Comparison of ENCODE assay signal across 8 cellular contexts in genomic region chr6:161373905-161374451, GRCh38.
DNase-seq lines count a peak whose midpoint lies in the region; ATAC-seq, FAIRE-seq and TF ChIP-seq lines count a peak whose summit lies in the region.

No MANE protein-coding gene starts in this region.

- H3K36me3 ChIP-seq in HEK293 (ENCODE audit: control insufficient read depth in 2 of 2, insufficient read depth in 1 of 2, low read length in 2 of 2) = no peaks in the 10 kb centered on the region

- DNase-seq in NCI-H226 = peak; percentile 21
- DNase-seq in activated CD4-positive, alpha-beta T cell treated with anti-CD3 and anti-CD28 coated beads, Interleukin-2, amount 50 U/mL, for 1 hour = peak; percentile 58
- peak; percentile 81 for DNase-seq in ecto neural progenitor cell (ENCODE audit: low spot score)
- peak; percentile 85 for DNase-seq in medulla oblongata (ENCODE audit: extremely low spot score)
- DNase-seq in stimulated activated CD8-positive, alpha-beta memory T cell treated with anti-CD3 and anti-CD28 coated beads, Interleukin-15, amount 100 ng/mL, for 4 hours (ENCODE audit: low read depth in 2 of 2) = peak; percentile 6 to 27

- H3K27ac ChIP-seq in HEK293 (ENCODE audit: extremely low read depth, low read depth, low read length) = no peak overlapping the region

- CTCF ChIA-PET in HEK293 (lab: Yijun Ruan, JAX) = interaction anchor here (0.5 to 11.3 kb wide), 50 partner anchors 10 to 1326 kb away, joined by 3 to 261 read pairs (median 4); no protein-coding TSS in a partner anchor

- H3K4me3 ChIP-seq in HEK293 (ENCODE audit: low read depth, low read length) = no peak overlapping the region

- POLR2A ChIA-PET in HEK293 (lab: Yijun Ruan, JAX) = no interaction called here

- ATAC-seq in HG02973 (IDR thresholded peaks at IDR 0.05; ENCODE audit: unreplicated experiment) = no peak

- H3K9me3 ChIP-seq in HEK293 (ENCODE audit: control insufficient read depth, insufficient read depth, low read depth, low read length) = no peaks in the 10 kb centered on the region

- peak; percentile 91 for TF ChIP-seq CTCF in HEK293 (tag by site-specific recombination; IDR thresholded peaks at IDR 0.05)

- no peaks in the 10 kb centered on the region for H3K4me1 ChIP-seq in HEK293 (ENCODE audit: control insufficient read depth, insufficient read depth, low read length)

- peak; percentile 31 for FAIRE-seq in G401.6 (lab: Jason Lieb, UNC)

TF ChIP-seq in HEK293, 187 proteins besides CTCF, POLR2A, EP300 and RAD21 (continues in another document):
- 0 out of 2 replicates have a peak, but pooled peaks have one; percentile 17 for TF ChIP-seq ZNF488 (tag by site-specific recombination; IDR thresholded peaks at IDR 0.05)
- peak; percentile 84 for TF ChIP-seq ZNF654 (tag by site-specific recombination; IDR thresholded peaks at IDR 0.05; ENCODE audit: low read depth)
- no peak for TF ChIP-seq ZNF248 (tag by site-specific recombination; IDR thresholded peaks at IDR 0.05)
- TF ChIP-seq PATZ1 (tag by site-specific recombination; IDR thresholded peaks at IDR 0.05) = no peak
- TF ChIP-seq WT1 (tag by site-specific recombination; IDR thresholded peaks at IDR 0.05) = peak; percentile 56
- TF ChIP-seq ZNF221 (tag by site-specific recombination; IDR thresholded peaks at IDR 0.05; ENCODE audit: borderline replicate concordance) = no peak
- TF ChIP-seq PBX3 (CRISPR knock-in tag; IDR thresholded peaks at IDR 0.05) = no peak
- TF ChIP-seq ZNF155 (tag by site-specific recombination; IDR thresholded peaks at IDR 0.05) = no peak
- no peak for TF ChIP-seq ZNF529 (tag by site-specific recombination; IDR thresholded peaks at IDR 0.05; ENCODE audit: insufficient replicate concordance)
- TF ChIP-seq ZNF148 (tag by site-specific recombination; IDR thresholded peaks at IDR 0.05; ENCODE audit: borderline replicate concordance) = no peak
- TF ChIP-seq SALL2 (tag by site-specific recombination; IDR thresholded peaks at IDR 0.05; ENCODE audit: borderline replicate concordance) = peak; percentile 27; the same call in 1 of the 2 replicates
- no peak for TF ChIP-seq ZNF843 (tag by site-specific recombination; IDR thresholded peaks at IDR 0.05)
- no peak for TF ChIP-seq HIC1 (tag by site-specific recombination; IDR thresholded peaks at IDR 0.05)
- peak; percentile 67 for TF ChIP-seq ZSCAN4 (tag by site-specific recombination; IDR thresholded peaks at IDR 0.05)
- peak; percentile 63; the same call in 1 of the 2 replicates for TF ChIP-seq GLI4 (tag by site-specific recombination; IDR thresholded peaks at IDR 0.05)
- TF ChIP-seq KLF1 (tag by site-specific recombination; IDR thresholded peaks at IDR 0.05) = 0 out of 2 replicates have a peak, but pooled peaks have one; percentile 24
- no peak for TF ChIP-seq ZIC2 (tag by site-specific recombination; IDR thresholded peaks at IDR 0.05)
- TF ChIP-seq ZNF2 (tag by site-specific recombination; IDR thresholded peaks at IDR 0.05) = peak; percentile 54; the same call in 1 of the 2 replicates
- no peak for TF ChIP-seq ZNF302 (tag by site-specific recombination; IDR thresholded peaks at IDR 0.05; ENCODE audit: low read depth)
- TF ChIP-seq ZSCAN16 (tag by site-specific recombination; IDR thresholded peaks at IDR 0.05) = 0 out of 2 replicates have a peak, but pooled peaks have one; percentile 16
- no peak for TF ChIP-seq ZNF510 (tag by site-specific recombination; IDR thresholded peaks at IDR 0.05; ENCODE audit: insufficient replicate concordance)
- no peak for TF ChIP-seq ZNF391 (tag by site-specific recombination; IDR thresholded peaks at IDR 0.05; ENCODE audit: borderline replicate concordance, low read depth)
- peak; percentile 21 for TF ChIP-seq ZBTB26 (tag by site-specific recombination; optimal IDR thresholded peaks at IDR 0.05)

Comparison
In these comparisons a context has a peak if more than half of its experiments do, and no peak if none do; other contexts are left out.
1. DNase-seq: peak in every context shown above with its lines; median percentile 85 in medulla oblongata; 81 in ecto neural progenitor cell; 58 in activated CD4-positive, alpha-beta T cell treated with anti-CD3 and anti-CD28 coated beads, Interleukin-2, amount 50 U/mL, for 1 hour; 21 in NCI-H226; 16 in stimulated activated CD8-positive, alpha-beta memory T cell treated with anti-CD3 and anti-CD28 coated beads, Interleukin-15, amount 100 ng/mL, for 4 hours.